ENCODE assay signal across 14 cellular contexts in genomic region chr11:125086633-125087296, GRCh38.
"Had no signal": no experiment of that assay in that cellular context is flagged by ENCODE, and none has a peak within 500 bp of the region (broad histone marks: within the 10 kb centered on the region; RNA-seq: fewer than 3 reads in every experiment).

No MANE protein-coding gene starts in this region.

- ATAC-seq: activated T-helper 17 cell treated with anti-CD3 and anti-CD28 coated beads, Interleukin-2, amount 50 U/mL, for 72 hours; left ventricle myocardium superior; stimulated activated effector memory CD8-positive, alpha-beta T cell treated with anti-CD3 and anti-CD28 coated beads, Interleukin-12 subunit alpha, Interleukin-12 subunit beta, amount 100 ng/mL, for 72 hours had no signal

- H3K9me3 ChIP-seq: adrenal gland, tibial nerve had no signal

- DNase-seq: activated CD4-positive, alpha-beta T cell treated with anti-CD3 and anti-CD28 coated beads, Interleukin-2, amount 50 U/mL, for 48 hours; activated CD4-positive, CD25-positive, alpha-beta regulatory T cell treated with anti-CD3 and anti-CD28 coated beads, Interleukin-2, amount 50 U/mL, for 72 hours; activated naive CD4-positive, alpha-beta T cell treated with anti-CD3 and anti-CD28 coated beads, Interleukin-2, amount 50 U/mL, for 16 hours; caudate nucleus; effector CD8-positive, alpha-beta T cell; foreskin fibroblast; hypothalamus; left ventricle myocardium superior had no signal

- H3K27ac ChIP-seq: adrenal gland, coronary artery, tibial nerve had no signal

- H3K27me3 ChIP-seq: adrenal gland, tibial nerve had no signal

- H3K27me3 Mint-ChIP-seq: activated T-helper 17 cell treated with anti-CD3 and anti-CD28 coated beads, Interleukin-2, amount 50 U/mL, for 72 hours had no signal

- H3K4me3 Mint-ChIP-seq: activated T-helper 17 cell treated with anti-CD3 and anti-CD28 coated beads, Interleukin-2, amount 50 U/mL, for 72 hours; nephron; stimulated activated effector memory CD8-positive, alpha-beta T cell treated with anti-CD3 and anti-CD28 coated beads, Interleukin-12 subunit alpha, Interleukin-12 subunit beta, amount 100 ng/mL, for 72 hours had no signal

- H3K27ac Mint-ChIP-seq: nephron had no signal

- H3K4me1 Mint-ChIP-seq: activated T-helper 17 cell treated with anti-CD3 and anti-CD28 coated beads, Interleukin-2, amount 50 U/mL, for 72 hours had no signal

- H3K4me3 ChIP-seq: adrenal gland, coronary artery, tibial nerve had no signal

- H3K36me3 ChIP-seq: tibial nerve had no signal

- H3K36me3 Mint-ChIP-seq: stimulated activated effector memory CD8-positive, alpha-beta T cell treated with anti-CD3 and anti-CD28 coated beads, Interleukin-12 subunit alpha, Interleukin-12 subunit beta, amount 100 ng/mL, for 72 hours had no signal

- H3K9me3 Mint-ChIP-seq: activated T-helper 17 cell treated with anti-CD3 and anti-CD28 coated beads, Interleukin-2, amount 50 U/mL, for 72 hours; nephron; stimulated activated effector memory CD8-positive, alpha-beta T cell treated with anti-CD3 and anti-CD28 coated beads, Interleukin-12 subunit alpha, Interleukin-12 subunit beta, amount 100 ng/mL, for 72 hours had no signal
